ENCODE assay signal across 13 cellular contexts in the genomic region with DNA sequence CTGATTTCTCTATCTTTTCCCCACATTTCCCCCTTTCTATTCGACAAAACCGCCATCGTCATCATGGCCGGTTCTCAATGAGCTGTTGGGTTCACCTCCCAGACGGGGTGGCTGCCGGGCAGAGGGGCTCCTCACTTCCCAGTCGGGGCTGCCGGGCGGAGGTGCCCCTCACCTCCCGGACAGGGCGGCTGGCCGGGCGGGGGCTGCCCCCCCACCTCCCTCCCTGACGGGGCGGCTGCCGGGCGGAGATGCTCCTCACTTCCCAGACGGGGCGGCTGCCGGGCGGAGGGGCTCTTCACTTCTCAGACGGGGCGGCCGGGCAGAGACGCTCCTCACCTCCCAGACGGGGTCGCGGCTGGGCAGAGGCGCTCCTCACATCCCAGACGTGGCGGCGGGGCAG. TPM values are rescaled to one million over a fixed set of nuclear protein-coding genes. Genes with fewer than 3 reads are reported as not detected.
DNase-seq lines count a peak whose midpoint lies in the region; TF ChIP-seq lines count a peak whose summit lies in the region.
"Not testable (repeated sequence)": the region's sequence is repeated elsewhere in the genome, so short reads cannot be mapped to it uniquely, and the experiment has no call there.
"Had no signal": no experiment of that assay in that cellular context is flagged by ENCODE, and none has a peak within 500 bp of the region (broad histone marks: within the 10 kb centered on the region; RNA-seq: fewer than 3 reads in every experiment).

No MANE protein-coding gene starts in this region.

- intact Hi-C loops in dorsolateral prefrontal cortex (cut with DNase I) = not testable (repeated sequence)

- H3K27ac ChIP-seq in dorsolateral prefrontal cortex = peak overlapping the region in 41 of 59 donors; percentile 6 to 93 (median 78)
- H3K27ac ChIP-seq in substantia nigra (ENCODE audit: low read depth, low read length, poor library complexity, severe bottlenecking) = peak overlapping the region; percentile 75

- H3K4me3 ChIP-seq in dorsolateral prefrontal cortex = peak overlapping the region in 42 of 59 donors; percentile 10 to 64 (median 43)

- not testable (repeated sequence) for TF ChIP-seq CTCF in dorsolateral prefrontal cortex (IDR thresholded peaks at IDR 0.05 in 54 of 56, conservative IDR thresholded peaks at IDR 0.05 in 2 of 56; ENCODE audit: low read depth in 1 of 56, partially characterized antibody in 56 of 56)

- not testable (repeated sequence) for DNase-seq in dorsolateral prefrontal cortex
- DNase-seq in substantia nigra (lab: John Stamatoyannopoulos, UW) = peak in 1 of 49 donors; percentile 8

- not testable (repeated sequence) for H3K27me3 ChIP-seq in dorsolateral prefrontal cortex

RNA-seq across cellular contexts. Expression of a gene that starts 45.3 kb away (rescaled TPM):
- not detected for total RNA-seq in dorsolateral prefrontal cortex
- total RNA-seq: A673; B cell; Caco-2; Calu3; CD4-positive, alpha-beta memory T cell; CD4-positive, alpha-beta T cell; CD4-positive, CD25-positive, alpha-beta regulatory T cell; CD8-positive, alpha-beta memory T cell; CD8-positive, alpha-beta T cell; Daoy had no signal

RNA-seq across cellular contexts. Expression of a gene that starts 47.6 kb away (rescaled TPM):
- total RNA-seq in dorsolateral prefrontal cortex = 10 to 100 TPM in 1 of 120 experiments, 1 to 10 TPM in 86, under 1 TPM in 30, not detected in 3; 0.11 to 11.6 (median 1.9) TPM
- total RNA-seq: A673; B cell; CD4-positive, alpha-beta memory T cell; CD4-positive, alpha-beta T cell; CD4-positive, CD25-positive, alpha-beta regulatory T cell; CD8-positive, alpha-beta memory T cell; CD8-positive, alpha-beta T cell had no signal

RNA-seq across cellular contexts. Expression of a gene that starts 53.2 kb away (rescaled TPM):
- not detected for total RNA-seq in dorsolateral prefrontal cortex
- total RNA-seq: A172; A673; B cell; Caco-2; CD4-positive, alpha-beta memory T cell; CD4-positive, alpha-beta T cell; CD4-positive, CD25-positive, alpha-beta regulatory T cell; CD8-positive, alpha-beta memory T cell; CD8-positive, alpha-beta T cell; Daoy had no signal

RNA-seq across cellular contexts. Expression of a gene that starts 56.8 kb away (rescaled TPM):
- total RNA-seq in dorsolateral prefrontal cortex = not detected
- total RNA-seq: A673; B cell; Caco-2; Calu3; CD4-positive, alpha-beta memory T cell; CD4-positive, alpha-beta T cell; CD4-positive, CD25-positive, alpha-beta regulatory T cell; CD8-positive, alpha-beta memory T cell; CD8-positive, alpha-beta T cell; Daoy had no signal
